In the genomic region with DNA sequence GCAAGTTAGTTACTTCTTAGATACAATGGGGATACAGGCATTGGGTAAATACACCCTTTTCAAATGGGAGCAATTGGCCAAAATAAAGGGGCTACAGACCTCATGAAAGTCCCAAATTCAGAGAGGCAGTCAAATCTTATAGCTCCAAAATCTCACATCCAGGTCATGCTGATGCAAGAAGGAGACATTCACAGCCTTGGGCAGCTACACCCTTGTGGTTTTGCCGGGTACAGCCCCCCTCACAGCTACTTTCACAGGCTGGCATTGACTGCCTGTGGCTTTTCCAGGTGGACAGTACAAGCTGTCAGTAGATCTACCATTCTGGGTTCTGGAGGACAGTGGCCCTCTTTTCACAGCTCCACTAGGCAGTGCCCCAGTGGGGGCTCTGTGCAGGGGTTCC, we compare ENCODE assay signal across 20 cellular contexts. TPM values are rescaled to one million over a fixed set of nuclear protein-coding genes. Genes with fewer than 3 reads are reported as not detected.
"Had no signal": no experiment of that assay in that cellular context is flagged by ENCODE, and none has a peak within 500 bp of the region (broad histone marks: within the 10 kb centered on the region; RNA-seq: fewer than 3 reads in every experiment).

No MANE protein-coding gene starts in this region.

- H3K27ac ChIP-seq: adrenal gland, esophagus muscularis mucosa, pancreas, sigmoid colon, tibial artery, WERI-Rb-1 had no signal

- DNase-seq: activated CD4-positive, alpha-beta T cell treated with anti-CD3 and anti-CD28 coated beads, Interleukin-2, amount 50 U/mL, for 4 hours; activated gamma-delta T cell; adrenal gland; cerebellar nuclear complex; effector CD8-positive, alpha-beta T cell; left ventricle myocardium superior; mesenchymal stem cell; naive thymus-derived CD8-positive, alpha-beta T cell; pancreas; sigmoid colon; stimulated activated naive CD4-positive, alpha-beta T cell; substantia nigra; tibial artery; WERI-Rb-1 had no signal

- H3K4me3 ChIP-seq: adrenal gland, esophagus muscularis mucosa, pancreas, sigmoid colon, tibial artery had no signal

- H3K27me3 ChIP-seq: adrenal gland, esophagus muscularis mucosa, pancreas, sigmoid colon, tibial artery had no signal

- ATAC-seq: left ventricle myocardium superior; naive thymus-derived CD8-positive, alpha-beta T cell; pancreas had no signal

- H3K4me1 ChIP-seq: adrenal gland, esophagus muscularis mucosa, pancreas, sigmoid colon, tibial artery had no signal

- H3K36me3 ChIP-seq: adrenal gland, esophagus muscularis mucosa, pancreas, sigmoid colon, tibial artery, WERI-Rb-1 had no signal

RNA-seq across cellular contexts. Expression of a gene that starts 43.3 kb away (rescaled TPM):
- total RNA-seq: activated CD8-positive, alpha-beta memory T cell treated with anti-CD3 and anti-CD28 coated beads for 36 hours; adrenal gland; astrocyte; bronchial epithelial cell; esophagus muscularis mucosa; glomerular endothelial cell; left ventricle myocardium superior; naive thymus-derived CD8-positive, alpha-beta T cell; pancreas; sigmoid colon; urinary bladder had no signal
- polyA plus RNA-seq: adrenal gland; naive thymus-derived CD8-positive, alpha-beta T cell; pancreas; sigmoid colon; urinary bladder had no signal
